In the genomic region with DNA sequence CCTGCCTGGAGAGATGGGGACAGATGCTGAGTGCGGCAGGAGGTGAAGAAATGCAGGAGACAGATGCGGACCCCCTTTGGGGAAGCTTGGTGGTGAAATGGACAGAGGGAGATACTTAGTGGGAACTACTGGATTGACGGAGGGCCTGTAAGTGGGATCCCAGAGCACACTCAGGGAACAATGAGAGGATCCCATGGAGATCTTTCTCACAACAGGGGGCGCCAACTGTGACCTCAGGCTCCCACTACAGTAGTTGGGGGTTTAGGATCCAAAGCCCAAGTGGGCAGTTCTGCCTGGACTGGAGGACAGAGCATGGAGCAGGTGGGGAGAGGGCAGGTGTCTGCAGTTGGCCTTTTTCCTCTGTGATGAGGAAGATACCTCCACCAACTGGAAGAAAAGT, we compare ENCODE assay signal across 1 cellular context.
TF ChIP-seq lines count a peak whose summit lies in the region.

No MANE protein-coding gene starts in this region.

TF ChIP-seq in HepG2, 621 proteins besides CTCF, POLR2A, EP300 and RAD21:
- TF ChIP-seq ZNF263 (CRISPR knock-in tag; IDR thresholded peaks at IDR 0.05) (peak; percentile 26; the same call in 1 of the 2 replicates), STAG1 (CRISPR knock-in tag; IDR thresholded peaks at IDR 0.05) (peak; percentile 19)
- TF ChIP-seq, protein P1, sequence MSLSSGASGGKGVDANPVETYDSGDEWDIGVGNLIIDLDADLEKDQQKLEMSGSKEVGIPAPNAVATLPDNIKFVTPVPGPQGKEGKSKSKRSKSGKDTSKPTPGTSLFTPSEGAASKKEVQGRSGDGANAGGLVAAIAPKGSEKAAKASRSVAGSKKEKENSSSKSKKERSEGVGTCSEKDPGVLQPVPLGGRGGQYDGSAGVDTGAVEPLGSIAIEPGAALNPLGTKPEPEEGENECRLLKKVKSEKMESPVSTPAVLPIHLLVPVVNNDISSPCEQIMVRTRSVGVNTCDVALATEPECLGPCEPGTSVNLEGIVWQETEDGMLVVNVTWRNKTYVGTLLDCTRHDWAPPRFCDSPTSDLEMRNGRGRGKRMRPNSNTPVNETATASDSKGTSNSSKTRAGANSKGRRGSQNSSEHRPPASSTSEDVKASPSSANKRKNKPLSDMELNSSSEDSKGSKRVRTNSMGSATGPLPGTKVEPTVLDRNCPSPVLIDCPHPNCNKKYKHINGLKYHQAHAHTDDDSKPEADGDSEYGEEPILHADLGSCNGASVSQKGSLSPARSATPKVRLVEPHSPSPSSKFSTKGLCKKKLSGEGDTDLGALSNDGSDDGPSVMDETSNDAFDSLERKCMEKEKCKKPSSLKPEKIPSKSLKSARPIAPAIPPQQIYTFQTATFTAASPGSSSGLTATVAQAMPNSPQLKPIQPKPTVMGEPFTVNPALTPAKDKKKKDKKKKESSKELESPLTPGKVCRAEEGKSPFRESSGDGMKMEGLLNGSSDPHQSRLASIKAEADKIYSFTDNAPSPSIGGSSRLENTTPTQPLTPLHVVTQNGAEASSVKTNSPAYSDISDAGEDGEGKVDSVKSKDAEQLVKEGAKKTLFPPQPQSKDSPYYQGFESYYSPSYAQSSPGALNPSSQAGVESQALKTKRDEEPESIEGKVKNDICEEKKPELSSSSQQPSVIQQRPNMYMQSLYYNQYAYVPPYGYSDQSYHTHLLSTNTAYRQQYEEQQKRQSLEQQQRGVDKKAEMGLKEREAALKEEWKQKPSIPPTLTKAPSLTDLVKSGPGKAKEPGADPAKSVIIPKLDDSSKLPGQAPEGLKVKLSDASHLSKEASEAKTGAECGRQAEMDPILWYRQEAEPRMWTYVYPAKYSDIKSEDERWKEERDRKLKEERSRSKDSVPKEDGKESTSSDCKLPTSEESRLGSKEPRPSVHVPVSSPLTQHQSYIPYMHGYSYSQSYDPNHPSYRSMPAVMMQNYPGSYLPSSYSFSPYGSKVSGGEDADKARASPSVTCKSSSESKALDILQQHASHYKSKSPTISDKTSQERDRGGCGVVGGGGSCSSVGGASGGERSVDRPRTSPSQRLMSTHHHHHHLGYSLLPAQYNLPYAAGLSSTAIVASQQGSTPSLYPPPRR (CRISPR knock-in tag; IDR thresholded peaks at IDR 0.05; ENCODE audit: borderline replicate concordance), result no peak
